ENCODE assay signal across 10 cellular contexts in genomic region chr14:65637780-65638179, GRCh38.
DNase-seq lines count a peak whose midpoint lies in the region; ATAC-seq, FAIRE-seq and TF ChIP-seq lines count a peak whose summit lies in the region.
"Had no signal": no experiment of that assay in that cellular context is flagged by ENCODE, and none has a peak within 500 bp of the region (broad histone marks: within the 10 kb centered on the region; RNA-seq: fewer than 3 reads in every experiment).

No MANE protein-coding gene starts in this region.

- peak; percentile 96 for ATAC-seq in activated naive CD8-positive, alpha-beta T cell treated with anti-CD3 and anti-CD28 coated beads, Interleukin-2, amount 50 U/mL, for 24 hours
- peak; percentile 100 for ATAC-seq in stimulated activated effector memory CD8-positive, alpha-beta T cell treated with anti-CD3 and anti-CD28 coated beads, Interleukin-12 subunit alpha, Interleukin-12 subunit beta, amount 100 ng/mL, for 72 hours

- no peak overlapping the region for H2AFZ ChIP-seq in Loucy (ENCODE audit: low read length)

- H3K27me3 ChIP-seq in Loucy (ENCODE audit: insufficient read depth, low read length, poor library complexity, severe bottlenecking) = no peaks in the 10 kb centered on the region

- H3K27ac Mint-ChIP-seq in activated naive CD8-positive, alpha-beta T cell treated with anti-CD3 and anti-CD28 coated beads, Interleukin-2, amount 50 U/mL, for 24 hours = peak overlapping the region; percentile 46
- peak overlapping the region; percentile 82 for H3K27ac Mint-ChIP-seq in stimulated activated effector memory CD8-positive, alpha-beta T cell treated with anti-CD3 and anti-CD28 coated beads, Interleukin-12 subunit alpha, Interleukin-12 subunit beta, amount 100 ng/mL, for 72 hours

- H3F3A ChIP-seq in Loucy (ENCODE audit: low read depth) = no peaks in the 10 kb centered on the region

- no peak for FAIRE-seq in kidney (lab: Jason Lieb, UNC)

- peaks cover 13% of the 10 kb centered on the region; the same call in 1 of the 2 replicates for H3K79me2 ChIP-seq in Loucy (ENCODE audit: insufficient read depth, low read length)

- peaks cover 43% of the 10 kb centered on the region for H3K36me3 Mint-ChIP-seq in activated naive CD8-positive, alpha-beta T cell treated with anti-CD3 and anti-CD28 coated beads, Interleukin-2, amount 50 U/mL, for 24 hours (ENCODE audit: low read depth)
- H3K36me3 Mint-ChIP-seq in stimulated activated effector memory CD8-positive, alpha-beta T cell treated with anti-CD3 and anti-CD28 coated beads, Interleukin-12 subunit alpha, Interleukin-12 subunit beta, amount 100 ng/mL, for 72 hours = peaks cover 8% of the 10 kb centered on the region

- no peaks in the 10 kb centered on the region for H3K9me2 ChIP-seq in Loucy (replicated peaks; ENCODE audit: low read depth, low read length)

- no peak overlapping the region for H3K4me3 Mint-ChIP-seq in activated naive CD8-positive, alpha-beta T cell treated with anti-CD3 and anti-CD28 coated beads, Interleukin-2, amount 50 U/mL, for 24 hours
- H3K4me3 Mint-ChIP-seq in stimulated activated effector memory CD8-positive, alpha-beta T cell treated with anti-CD3 and anti-CD28 coated beads, Interleukin-12 subunit alpha, Interleukin-12 subunit beta, amount 100 ng/mL, for 72 hours = peak overlapping the region; percentile 59
- H3K4me3 Mint-ChIP-seq: neural crest cell had no signal

- H3K36me3 ChIP-seq in Loucy (ENCODE audit: insufficient read depth, low read length) = peaks cover 3% of the 10 kb centered on the region; the same call in 1 of the 2 replicates
- H3K36me3 ChIP-seq in kidney (ENCODE audit: control insufficient read depth in 1 of 2, insufficient read depth in 2 of 2, low read length in 2 of 2) = no peaks in the 10 kb centered on the region

- peaks cover 31% of the 10 kb centered on the region for H3K4me1 ChIP-seq in Loucy (ENCODE audit: insufficient read depth, low read length, poor library complexity, severe bottlenecking)
- no peaks in the 10 kb centered on the region for H3K4me1 ChIP-seq in kidney (ENCODE audit: control insufficient read depth in 1 of 2, insufficient read depth in 1 of 2, low read depth in 1 of 2, low read length in 2 of 2)

- H3K9me3 Mint-ChIP-seq in activated naive CD8-positive, alpha-beta T cell treated with anti-CD3 and anti-CD28 coated beads, Interleukin-2, amount 50 U/mL, for 24 hours = peaks cover 14% of the 10 kb centered on the region
- H3K9me3 Mint-ChIP-seq in stimulated activated effector memory CD8-positive, alpha-beta T cell treated with anti-CD3 and anti-CD28 coated beads, Interleukin-12 subunit alpha, Interleukin-12 subunit beta, amount 100 ng/mL, for 72 hours = no peaks in the 10 kb centered on the region

- H3K9me3 ChIP-seq in Loucy (ENCODE audit: insufficient read depth, low read depth, low read length) (no peaks in the 10 kb centered on the region), kidney (ENCODE audit: control insufficient read depth in 1 of 2, low read length in 2 of 2) (no peaks in the 10 kb centered on the region)

- DNase-seq in stimulated activated naive CD4-positive, alpha-beta T cell treated with Interleukin-2 at 50 U/mL for 16 hours (lab: John Stamatoyannopoulos, UW) = peak; percentile 27
- DNase-seq in stimulated activated naive CD4-positive, alpha-beta T cell (lab: John Stamatoyannopoulos, UW) = no peak
- DNase-seq in activated naive CD8-positive, alpha-beta T cell treated with anti-CD3 and anti-CD28 coated beads, Interleukin-2, amount 50 U/mL, for 24 hours = peak; percentile 58
- DNase-seq in stimulated activated effector memory CD8-positive, alpha-beta T cell treated with anti-CD3 and anti-CD28 coated beads, Interleukin-12 subunit alpha, Interleukin-12 subunit beta, amount 100 ng/mL, for 72 hours (ENCODE audit: low spot score in 2 of 2) = peak; percentile 23 to 79
- no peak for DNase-seq in SW 1271 (lab: John Stamatoyannopoulos, UW)
- DNase-seq in NCI-H2171 treated with DMSO at 0.1 percent for 48 hours (lab: John Stamatoyannopoulos, UW) = no peak
- no peak for DNase-seq in kidney

- TF ChIP-seq CTCF in Loucy (conservative IDR thresholded peaks at IDR 0.05; ENCODE audit: low read length) (no peak), kidney (IDR thresholded peaks at IDR 0.05; ENCODE audit: borderline replicate concordance, extremely low read depth, insufficient read depth) (no peak)

- H3K27me3 Mint-ChIP-seq in activated naive CD8-positive, alpha-beta T cell treated with anti-CD3 and anti-CD28 coated beads, Interleukin-2, amount 50 U/mL, for 24 hours = no peaks in the 10 kb centered on the region

- H3K9ac ChIP-seq in Loucy (ENCODE audit: low read depth, low read length, poor library complexity, severe bottlenecking) (no peak overlapping the region), kidney (ENCODE audit: low read length in 2 of 2) (no peak overlapping the region)

- H3K4me1 Mint-ChIP-seq in activated naive CD8-positive, alpha-beta T cell treated with anti-CD3 and anti-CD28 coated beads, Interleukin-2, amount 50 U/mL, for 24 hours = peaks cover 45% of the 10 kb centered on the region
- peaks cover 37% of the 10 kb centered on the region for H3K4me1 Mint-ChIP-seq in stimulated activated effector memory CD8-positive, alpha-beta T cell treated with anti-CD3 and anti-CD28 coated beads, Interleukin-12 subunit alpha, Interleukin-12 subunit beta, amount 100 ng/mL, for 72 hours
- H3K4me1 Mint-ChIP-seq: neural crest cell had no signal

- no peak overlapping the region for H3K27ac ChIP-seq in kidney (ENCODE audit: low read depth in 2 of 2, low read length in 2 of 2)
- H3K27ac ChIP-seq: C4-2B had no signal

- intact Hi-C loops in kidney (cut with DNase I) = no loop called here

- H3K4me3 ChIP-seq in Loucy (ENCODE audit: low read length, poor library complexity, severe bottlenecking) (peak overlapping the region; percentile 31), kidney (ENCODE audit: low read length in 2 of 2) (no peak overlapping the region)

- no peaks in the 10 kb centered on the region for H4K20me1 ChIP-seq in Loucy (ENCODE audit: insufficient read depth, low read length, poor library complexity, severe bottlenecking)

- peak overlapping the region; percentile 51 for H3K4me2 ChIP-seq in Loucy (ENCODE audit: low read depth, low read length, poor library complexity, severe bottlenecking)

Comparison
In these comparisons a context has a peak if more than half of its experiments do, and no peak if none do; other contexts are left out.
1. DNase-seq: peak in stimulated activated naive CD4-positive, alpha-beta T cell treated with Interleukin-2 at 50 U/mL for 16 hours (single experiment), activated naive CD8-positive, alpha-beta T cell treated with anti-CD3 and anti-CD28 coated beads, Interleukin-2, amount 50 U/mL, for 24 hours (single experiment) and stimulated activated effector memory CD8-positive, alpha-beta T cell treated with anti-CD3 and anti-CD28 coated beads, Interleukin-12 subunit alpha, Interleukin-12 subunit beta, amount 100 ng/mL, for 72 hours (2 of 2); none in stimulated activated naive CD4-positive, alpha-beta T cell (0 of 6), SW 1271 (0 of 2), NCI-H2171 treated with DMSO at 0.1 percent for 48 hours (single experiment) and kidney (single experiment).